ENCODE assay signal across 8 cellular contexts in the genomic region with DNA sequence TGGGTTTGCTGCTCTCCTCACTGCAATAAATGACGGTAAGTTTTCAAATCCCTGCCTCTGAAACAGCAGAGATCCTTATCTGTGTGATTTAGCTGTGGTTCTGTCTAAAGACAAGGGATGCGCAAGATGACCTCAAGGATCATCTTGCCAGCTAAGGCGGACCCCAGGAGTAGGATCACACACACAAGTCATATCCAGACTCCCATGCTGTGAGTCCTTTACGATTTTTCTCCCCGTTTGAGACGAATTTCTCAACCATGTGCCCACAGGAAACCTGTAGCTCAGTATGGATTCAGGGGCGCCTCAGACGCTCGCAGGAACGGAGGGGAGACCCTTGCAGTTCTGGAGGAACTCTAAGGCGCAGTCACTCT. TPM values are rescaled to one million over a fixed set of nuclear protein-coding genes. Genes with fewer than 3 reads are reported as not detected.
DNase-seq lines count a peak whose midpoint lies in the region; ATAC-seq and TF ChIP-seq lines count a peak whose summit lies in the region.

No MANE protein-coding gene starts in this region.

- TF ChIP-seq CTCF in C4-2B (conservative IDR thresholded peaks at IDR 0.05) (no peak), brain microvascular endothelial cell (IDR thresholded peaks at IDR 0.05; ENCODE audit: low read depth, low read length, missing control alignments) (no peak), left lung (IDR thresholded peaks at IDR 0.05) (no peak), testis (IDR thresholded peaks at IDR 0.05) (no peak), GM20000 (IDR thresholded peaks at IDR 0.05; ENCODE audit: extremely low read depth, missing control alignments) (no peak)

- in situ Hi-C loops in brain microvascular endothelial cell (cut with HindIII; ENCODE audit: low pct_ligation_motif_present, low sequenced_read_pairs), result no loop called here

- 0% methylated on average over 10 to 11 of the region's 11 CpGs for WGBS in testis, 2 donors

- TF ChIP-seq POLR2A in testis (IDR thresholded peaks at IDR 0.05), result no peak

- H3K4me3 ChIP-seq in brain microvascular endothelial cell (ENCODE audit: low read depth, low read length) (peak overlapping the region; percentile 85), left lung (peak overlapping the region; percentile 77 to 96), testis (peak overlapping the region; percentile 95 to 98)

- DNase-seq in M059J (ENCODE audit: low read depth), result peak; percentile 45
- no peak for DNase-seq in brain microvascular endothelial cell
- no peak for DNase-seq in left lung
- DNase-seq in testis, result no peak
- no peak for DNase-seq in HK-2 (ENCODE audit: unreplicated experiment)
- DNase-seq in GM20000 (ENCODE audit: low spot score), result no peak

- peaks cover 12 to 44% of the 10 kb centered on the region in 2 donors for H3K4me1 ChIP-seq in left lung
- H3K4me1 ChIP-seq in testis, result peaks cover 15% of the 10 kb centered on the region

- ATAC-seq in GM19452 (IDR thresholded peaks at IDR 0.05; ENCODE audit: unreplicated experiment), result peak; percentile 33
- peak; percentile 42 for ATAC-seq in left lung

- H3K9me3 ChIP-seq in left lung (no peaks in the 10 kb centered on the region), testis (no peaks in the 10 kb centered on the region)

- H3K27me3 ChIP-seq in brain microvascular endothelial cell (replicated peaks), result no peaks in the 10 kb centered on the region
- no peaks in the 10 kb centered on the region for H3K27me3 ChIP-seq in left lung
- no peaks in the 10 kb centered on the region for H3K27me3 ChIP-seq in testis

- peak overlapping the region; percentile 88 for H3K27ac ChIP-seq in C4-2B
- peak overlapping the region; percentile 99 for H3K27ac ChIP-seq in brain microvascular endothelial cell
- peak overlapping the region; percentile 82 to 90 for H3K27ac ChIP-seq in left lung
- peak overlapping the region; percentile 87 to 89 for H3K27ac ChIP-seq in testis

- intact Hi-C loops in left lung (cut with DNase I), result no loop called here
- intact Hi-C loops in testis (cut with DNase I; ENCODE audit: low total_unique reads), result no loop called here

- no peaks in the 10 kb centered on the region for H3K36me3 ChIP-seq in brain microvascular endothelial cell (replicated peaks)
- no peaks in the 10 kb centered on the region for H3K36me3 ChIP-seq in left lung
- H3K36me3 ChIP-seq in testis (ENCODE audit: low read depth, missing control alignments), result no peaks in the 10 kb centered on the region

RNA-seq across cellular contexts. Expression of gene DCTN1, which starts 11.1 kb away (rescaled TPM):
- 51.5 and 87.0 TPM in 2 replicates for total RNA-seq in M059J (2014; rRNA removed; shearing (Covaris generic))
- total RNA-seq in left lung (100 to 1,000 TPM; 121 to 132 TPM), testis (100 to 1,000 TPM; 321 to 403 TPM)
- polyA plus RNA-seq in testis (ENCODE audit: insufficient read depth, low read depth, low replicate concordance), result 277 TPM

RNA-seq across cellular contexts. Expression of gene C2orf81, which starts 30.2 kb away (rescaled TPM):
- 0.57 and 1.6 TPM in 2 replicates for total RNA-seq in M059J (2014; rRNA removed; shearing (Covaris generic))
- total RNA-seq in left lung, result 1 to 10 TPM; 2.8 to 3.4 TPM
- total RNA-seq in testis, result 10 to 100 TPM; 10.4 to 15.7 TPM
- polyA plus RNA-seq in testis (ENCODE audit: insufficient read depth, low read depth, low replicate concordance), result 23.1 TPM

RNA-seq across cellular contexts. Expression of gene WDR54, which starts 30.3 kb away (rescaled TPM):
- total RNA-seq in M059J (2014; rRNA removed; shearing (Covaris generic)), result 60.2 and 64.7 TPM in 2 replicates
- total RNA-seq in left lung (10 to 100 TPM in 1 of 2 donors, 1 to 10 TPM in 1; 9.2 to 17.7 TPM), testis (10 to 100 TPM; 27.5 to 31.7 TPM)
- polyA plus RNA-seq in testis (ENCODE audit: insufficient read depth, low read depth, low replicate concordance), result 90.6 TPM

RNA-seq across cellular contexts. Expression of gene SLC4A5, which starts 48.0 kb away (rescaled TPM):
- 0.02 TPM in 1 of 2 replicates, not detected in the other for total RNA-seq in M059J (2014; rRNA removed; shearing (Covaris generic))
- 1 to 10 TPM; 2.0 to 8.2 TPM for total RNA-seq in left lung
- total RNA-seq in testis, result 100 to 1,000 TPM; 113 to 188 TPM
- polyA plus RNA-seq in testis (ENCODE audit: insufficient read depth, low read depth, low replicate concordance), result 40.3 TPM

RNA-seq across cellular contexts. Expression of gene RTKN, which starts 50.5 kb away (rescaled TPM):
- total RNA-seq in M059J (2014; rRNA removed; shearing (Covaris generic)), result 10.5 and 12.1 TPM in 2 replicates
- 10 to 100 TPM; 29.6 to 37.0 TPM for total RNA-seq in left lung
- 10 to 100 TPM; 11.1 to 12.8 TPM for total RNA-seq in testis
- polyA plus RNA-seq in testis (ENCODE audit: insufficient read depth, low read depth, low replicate concordance), result 8.8 TPM
